ENCODE assay signal across 27 cellular contexts in the genomic region with DNA sequence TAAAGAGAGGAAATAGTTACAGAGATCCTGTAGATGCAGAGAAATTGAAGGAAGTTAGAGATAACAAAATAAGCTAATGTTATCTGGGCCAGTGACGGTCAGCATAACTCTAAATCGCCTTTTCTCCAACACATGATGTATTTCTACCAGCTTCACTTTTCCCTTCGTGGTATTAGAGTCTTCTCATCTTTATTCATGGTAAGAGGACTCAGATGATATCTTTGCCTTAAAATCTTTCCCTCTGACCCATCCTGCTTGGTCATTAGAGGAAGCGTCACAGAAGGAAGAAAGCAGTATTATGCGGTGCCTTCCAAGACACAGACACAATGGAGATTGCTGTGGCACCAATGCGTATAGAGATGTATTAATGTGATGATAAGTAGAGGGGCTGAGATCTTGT.
"Had no signal": no experiment of that assay in that cellular context is flagged by ENCODE, and none has a peak within 500 bp of the region (broad histone marks: within the 10 kb centered on the region; RNA-seq: fewer than 3 reads in every experiment).

No MANE protein-coding gene starts in this region.

- H3K36me3 ChIP-seq: colonic mucosa, gastrocnemius medialis, left lung, neutrophil, prostate gland, right atrium auricular region, stomach, thyroid gland, upper lobe of left lung had no signal

- H2AFZ ChIP-seq: parathyroid adenoma had no signal

- H3K4me1 ChIP-seq: colonic mucosa, gastrocnemius medialis, left lung, parathyroid adenoma, prostate gland, right atrium auricular region, stomach, thyroid gland, upper lobe of left lung had no signal

- H3K27ac ChIP-seq: colonic mucosa, epithelial cell of prostate, gastrocnemius medialis, left lung, neutrophil, parathyroid adenoma, prostate gland, right atrium auricular region, stomach, thyroid gland, upper lobe of left lung had no signal

- H3K27ac Mint-ChIP-seq: dendritic cell treated with granulocyte-macrophage colony-stimulating factor and Interleukin-4, amounts not matched to agents 40 ng/mL and 50 ng/mL, for 4 days; endodermal cell; naive thymus-derived CD8-positive, alpha-beta T cell; stimulated activated effector memory CD8-positive, alpha-beta T cell treated with anti-CD3 and anti-CD28 coated beads, Interleukin-12 subunit alpha, Interleukin-12 subunit beta, amount 100 ng/mL, for 72 hours had no signal

- H3K4me3 Mint-ChIP-seq: dendritic cell treated with granulocyte-macrophage colony-stimulating factor and Interleukin-4, amounts not matched to agents 40 ng/mL and 50 ng/mL, for 4 days; endodermal cell; naive thymus-derived CD8-positive, alpha-beta T cell; neural crest cell; stimulated activated effector memory CD8-positive, alpha-beta T cell treated with anti-CD3 and anti-CD28 coated beads, Interleukin-12 subunit alpha, Interleukin-12 subunit beta, amount 100 ng/mL, for 72 hours had no signal

- H3K9me3 Mint-ChIP-seq: dendritic cell treated with granulocyte-macrophage colony-stimulating factor and Interleukin-4, amounts not matched to agents 40 ng/mL and 50 ng/mL, for 4 days; endodermal cell; neural crest cell had no signal

- H3K79me2 ChIP-seq: parathyroid adenoma had no signal

- H3K9ac ChIP-seq: parathyroid adenoma had no signal

- H3K27me3 ChIP-seq: colonic mucosa, gastrocnemius medialis, left lung, neutrophil, right atrium auricular region, stomach, thyroid gland, upper lobe of left lung had no signal

- H3K4me1 Mint-ChIP-seq: naive thymus-derived CD8-positive, alpha-beta T cell; stimulated activated effector memory CD8-positive, alpha-beta T cell treated with anti-CD3 and anti-CD28 coated beads, Interleukin-12 subunit alpha, Interleukin-12 subunit beta, amount 100 ng/mL, for 72 hours had no signal

- H3K9me3 ChIP-seq: colonic mucosa, gastrocnemius medialis, left lung, neutrophil, prostate gland, right atrium auricular region, stomach, thyroid gland, upper lobe of left lung had no signal

- H3K27me3 Mint-ChIP-seq: dendritic cell treated with granulocyte-macrophage colony-stimulating factor and Interleukin-4, amounts not matched to agents 40 ng/mL and 50 ng/mL, for 4 days had no signal

- ATAC-seq: esophagus mucosa; gastrocnemius medialis; left cardiac atrium; naive thymus-derived CD8-positive, alpha-beta T cell; sciatic nerve; stimulated activated effector memory CD8-positive, alpha-beta T cell treated with anti-CD3 and anti-CD28 coated beads, Interleukin-12 subunit alpha, Interleukin-12 subunit beta, amount 100 ng/mL, for 72 hours had no signal

- H3K4me3 ChIP-seq: colonic mucosa, gastrocnemius medialis, left lung, prostate gland, right atrium auricular region, stomach, thyroid gland, upper lobe of left lung had no signal

- H3K36me3 Mint-ChIP-seq: naive thymus-derived CD8-positive, alpha-beta T cell; stimulated activated effector memory CD8-positive, alpha-beta T cell treated with anti-CD3 and anti-CD28 coated beads, Interleukin-12 subunit alpha, Interleukin-12 subunit beta, amount 100 ng/mL, for 72 hours had no signal

- DNase-seq: colonic mucosa; effector CD8-positive, alpha-beta T cell; endodermal cell; foreskin fibroblast; gastrocnemius medialis; head of caudate nucleus; kidney; left cardiac atrium; left lung; mesenchymal stem cell; naive thymus-derived CD8-positive, alpha-beta T cell; stimulated activated CD4-positive, alpha-beta T cell treated with anti-CD3 and anti-CD28 coated beads, Interleukin-2, amount 100 ng/mL, for 24 hours; stimulated activated CD4-positive, alpha-beta T cell treated with anti-CD3 and anti-CD28 coated beads, Interleukin-4, amount 100 ng/mL, for 24 hours; stimulated activated naive CD4-positive, alpha-beta T cell treated with Interleukin-2 at 50 U/mL for 16 hours; stomach; thyroid gland had no signal
